Comparison of ENCODE assay signal across 8 cellular contexts in genomic region chr1:91165033-91165654, GRCh38.
DNase-seq lines count a peak whose midpoint lies in the region; ATAC-seq and TF ChIP-seq lines count a peak whose summit lies in the region.

No MANE protein-coding gene starts in this region.

- H3K36me3 ChIP-seq in NT2/D1 (ENCODE audit: insufficient read depth, insufficient read length, low read length) (no peaks in the 10 kb centered on the region), esophagus squamous epithelium (no peaks in the 10 kb centered on the region)

- peaks cover 8% of the 10 kb centered on the region for H3K4me1 ChIP-seq in NT2/D1 (ENCODE audit: insufficient read depth, insufficient read length)
- H3K4me1 ChIP-seq in esophagus squamous epithelium = no peaks in the 10 kb centered on the region

- TF ChIP-seq CTCF in esophagus squamous epithelium (IDR thresholded peaks at IDR 0.05) (peak; percentile 70 to 89 (median 84)), natural killer cell (IDR thresholded peaks at IDR 0.05) (peak; percentile 93)

- H3K27ac Mint-ChIP-seq in natural killer cell = no peak overlapping the region
- no peak overlapping the region for H3K27ac Mint-ChIP-seq in stimulated activated naive B cell treated with anti-CD40 and anti-IgM and Interleukin-4, amounts not matched to agents 10 μg/mL and 1 μg/mL and 100 μg/mL, for 72 hours

- 45 to 50% methylated on average over 13 to 14 of the region's 14 CpGs for WGBS in esophagus squamous epithelium, 2 donors

- H3K9me3 Mint-ChIP-seq in natural killer cell = no peaks in the 10 kb centered on the region
- no peaks in the 10 kb centered on the region for H3K9me3 Mint-ChIP-seq in stimulated activated naive B cell treated with anti-CD40 and anti-IgM and Interleukin-4, amounts not matched to agents 10 μg/mL and 1 μg/mL and 100 μg/mL, for 72 hours

- H3K27ac ChIP-seq in esophagus squamous epithelium = no peak overlapping the region

- TF ChIP-seq POLR2A in esophagus squamous epithelium (IDR thresholded peaks at IDR 0.05) = no peak

- H3K27me3 Mint-ChIP-seq in natural killer cell (ENCODE audit: low read depth in 2 of 2) = peaks cover 5 to 15% of the 10 kb centered on the region in 2 donors
- peaks cover 0 to 8% of the 10 kb centered on the region in 2 donors for H3K27me3 Mint-ChIP-seq in stimulated activated naive B cell treated with anti-CD40 and anti-IgM and Interleukin-4, amounts not matched to agents 10 μg/mL and 1 μg/mL and 100 μg/mL, for 72 hours

- no peak overlapping the region for H3K4me3 Mint-ChIP-seq in natural killer cell
- H3K4me3 Mint-ChIP-seq in stimulated activated naive B cell treated with anti-CD40 and anti-IgM and Interleukin-4, amounts not matched to agents 10 μg/mL and 1 μg/mL and 100 μg/mL, for 72 hours = no peak overlapping the region

- ATAC-seq in GM21367 (IDR thresholded peaks at IDR 0.05; ENCODE audit: unreplicated experiment) (peak; percentile 92), natural killer cell (peak; percentile 79 to 95 (median 93))
- ATAC-seq in stimulated activated naive B cell treated with anti-CD40 and anti-IgM and Interleukin-4, amounts not matched to agents 10 μg/mL and 1 μg/mL and 100 μg/mL, for 72 hours (replicated peaks) = peak; percentile 98

- H3K27me3 ChIP-seq in NT2/D1 (ENCODE audit: insufficient read depth, insufficient read length) = no peaks in the 10 kb centered on the region
- H3K27me3 ChIP-seq in esophagus squamous epithelium = no peaks in the 10 kb centered on the region

- peak; percentile 62 for DNase-seq in DMS114 treated with DMSO at 0.1 percent for 48 hours (lab: John Stamatoyannopoulos, UW; ENCODE audit: unreplicated experiment)
- peak; percentile 74 for DNase-seq in HK-2 (ENCODE audit: unreplicated experiment)
- DNase-seq in NT2/D1 (ENCODE audit: low read depth, low spot score) = peak; percentile 68
- peak; percentile 55 for DNase-seq in activated T-cell treated with anti-CD3 and anti-CD28 coated beads for 1 hour (ENCODE audit: low read depth)
- no peak for DNase-seq in esophagus squamous epithelium (lab: John Stamatoyannopoulos, UW)
- peak; percentile 70 for DNase-seq in natural killer cell
- peak; percentile 55 for DNase-seq in stimulated activated naive B cell treated with anti-CD40 and anti-IgM and Interleukin-4, amounts not matched to agents 10 μg/mL and 1 μg/mL and 100 μg/mL, for 72 hours

- H3K9ac ChIP-seq in NT2/D1 (ENCODE audit: insufficient read length, low read depth) = no peak overlapping the region

- intact Hi-C loops in esophagus squamous epithelium (cut with DNase I) = no loop called here
- intact Hi-C loops in natural killer cell (cut with micrococcal nuclease) = loop anchor here (1.0 to 5.0 kb wide), 4 partner anchors 146 to 762 kb away; no protein-coding TSS in a partner anchor

- H3K9me3 ChIP-seq in NT2/D1 (ENCODE audit: insufficient read depth, low read length) = no peaks in the 10 kb centered on the region
- no peaks in the 10 kb centered on the region for H3K9me3 ChIP-seq in esophagus squamous epithelium

- no peaks in the 10 kb centered on the region for H3K36me3 Mint-ChIP-seq in natural killer cell
- no peaks in the 10 kb centered on the region for H3K36me3 Mint-ChIP-seq in stimulated activated naive B cell treated with anti-CD40 and anti-IgM and Interleukin-4, amounts not matched to agents 10 μg/mL and 1 μg/mL and 100 μg/mL, for 72 hours

- H3K4me3 ChIP-seq in NT2/D1 (ENCODE audit: insufficient read length, low read depth) (no peak overlapping the region), esophagus squamous epithelium (no peak overlapping the region)

- H3K4me1 Mint-ChIP-seq in natural killer cell = peaks cover 0 to 16% of the 10 kb centered on the region in 2 donors
- H3K4me1 Mint-ChIP-seq in stimulated activated naive B cell treated with anti-CD40 and anti-IgM and Interleukin-4, amounts not matched to agents 10 μg/mL and 1 μg/mL and 100 μg/mL, for 72 hours = peaks cover 3 to 8% of the 10 kb centered on the region in 2 donors
